In the genomic region with DNA sequence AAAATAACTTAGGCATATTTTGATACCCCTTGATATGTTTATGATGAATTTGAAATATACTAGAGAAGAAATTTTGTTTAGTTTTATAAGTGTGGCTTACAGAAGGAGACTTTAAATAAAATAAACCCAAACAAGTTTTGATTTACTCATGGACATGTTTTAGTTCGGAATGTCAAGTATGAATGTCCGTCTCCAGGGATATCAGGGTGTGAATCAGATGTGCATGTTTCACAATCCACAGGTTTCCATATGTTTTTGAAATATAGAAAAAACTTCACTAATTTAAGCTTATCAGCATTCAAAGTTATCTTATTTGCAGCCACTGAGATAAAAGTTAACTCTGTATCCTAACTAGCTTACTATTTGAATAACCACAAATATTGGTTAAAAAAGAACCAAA, we compare ENCODE assay signal across 18 cellular contexts. TPM values are rescaled to one million over a fixed set of nuclear protein-coding genes. Genes with fewer than 3 reads are reported as not detected.
A peak's percentile ranks its signal among the peaks of the same experiment; 100 is the strongest.
DNase-seq lines count a peak whose midpoint lies in the region; ATAC-seq, FAIRE-seq and TF ChIP-seq lines count a peak whose summit lies in the region.
"Had no signal": no experiment of that assay in that cellular context is flagged by ENCODE, and none has a peak within 500 bp of the region (broad histone marks: within the 10 kb centered on the region; RNA-seq: fewer than 3 reads in every experiment).

No MANE protein-coding gene starts in this region.

- H3K27me3 ChIP-seq in IMR-90 (ENCODE audit: control insufficient read depth, insufficient read depth, low read length) (no peaks in the 10 kb centered on the region), osteoblast (ENCODE audit: insufficient read depth, low read length) (no peaks in the 10 kb centered on the region)
- H3K27me3 ChIP-seq: Peyer's patch had no signal

- peaks cover 0 to 5% (median 2%) of the 10 kb centered on the region in 5 donors for H3K27me3 Mint-ChIP-seq in naive thymus-derived CD8-positive, alpha-beta T cell
- H3K27me3 Mint-ChIP-seq: IgD-negative memory B cell had no signal

- TF ChIP-seq RAD21 in A549 (conservative IDR thresholded peaks at IDR 0.05 in 1 of 2, IDR thresholded peaks at IDR 0.05 in 1 of 2) (no peak), IMR-90 (IDR thresholded peaks at IDR 0.05; ENCODE audit: low read length) (no peak)

- no peaks in the 10 kb centered on the region for H3K36me3 ChIP-seq in IMR-90 (ENCODE audit: control insufficient read depth, insufficient read depth, low read length)
- no peaks in the 10 kb centered on the region for H3K36me3 ChIP-seq in osteoblast (ENCODE audit: insufficient read depth, low read length)
- H3K36me3 ChIP-seq: HAP-1, Peyer's patch had no signal

- H3K9ac ChIP-seq in IMR-90 (ENCODE audit: low read depth, low read length), result no peak overlapping the region

- no peak for TF ChIP-seq EP300 in A549 (IDR thresholded peaks at IDR 0.05)

- H2AK5ac ChIP-seq in IMR-90 (ENCODE audit: low read depth, low read length), result no peak overlapping the region

- H3K56ac ChIP-seq in IMR-90 (ENCODE audit: extremely low read depth, insufficient read depth, low read length), result no peak overlapping the region

- no peak overlapping the region for H2BK15ac ChIP-seq in IMR-90 (ENCODE audit: low read depth, low read length)

- H2AFZ ChIP-seq in IMR-90 (replicated peaks; ENCODE audit: low read length, poor library complexity), result no peak overlapping the region
- no peak overlapping the region for H2AFZ ChIP-seq in osteoblast (ENCODE audit: low read length)

- no peak overlapping the region for H3K27ac ChIP-seq in A549
- H3K27ac ChIP-seq in IMR-90 (ENCODE audit: insufficient read depth, low read length), result no peak overlapping the region
- H3K27ac ChIP-seq in osteoblast (ENCODE audit: low read depth, low read length), result no peak overlapping the region
- H3K27ac ChIP-seq in coronary artery, result no peak overlapping the region
- H3K27ac ChIP-seq: Peyer's patch had no signal

- CTCF ChIA-PET in A549 (lab: Yijun Ruan, JAX), result no interaction called here
- CTCF ChIA-PET in IMR-90 (lab: Yijun Ruan, JAX), result no interaction called here

- no peak overlapping the region for H2BK20ac ChIP-seq in IMR-90 (ENCODE audit: low read depth, low read length)

- no peak overlapping the region for H3K18ac ChIP-seq in IMR-90 (ENCODE audit: low read depth, low read length)

- TF ChIP-seq POLR2A in A549 (IDR thresholded peaks at IDR 0.05; ENCODE audit: low read length) (no peak), IMR-90 (IDR thresholded peaks at IDR 0.05; ENCODE audit: low read depth, low read length) (no peak)

- H3K4me1 ChIP-seq in A549, result no peaks in the 10 kb centered on the region
- H3K4me1 ChIP-seq in IMR-90 (ENCODE audit: control insufficient read depth, insufficient read depth, low read length), result no peaks in the 10 kb centered on the region; the same call in 1 of the 2 replicates
- H3K4me1 ChIP-seq in osteoblast (ENCODE audit: insufficient read depth, low read length), result peaks cover 10% of the 10 kb centered on the region
- H3K4me1 ChIP-seq: Peyer's patch had no signal

- no peaks in the 10 kb centered on the region for H3K79me2 ChIP-seq in osteoblast (ENCODE audit: insufficient read depth, low read length)

- no peak overlapping the region for H3K4me3 ChIP-seq in A549
- H3K4me3 ChIP-seq in IMR-90 (ENCODE audit: insufficient read depth, low read depth, low read length), result no peak overlapping the region
- no peak overlapping the region for H3K4me3 ChIP-seq in epithelial cell of esophagus (ENCODE audit: low read length)
- H3K4me3 ChIP-seq in osteoblast (ENCODE audit: insufficient read depth, low read length), result no peak overlapping the region
- H3K4me3 ChIP-seq in coronary artery, result no peak overlapping the region
- H3K4me3 ChIP-seq: HAP-1, Peyer's patch had no signal

- H3K27ac Mint-ChIP-seq in naive thymus-derived CD8-positive, alpha-beta T cell, result no peak overlapping the region
- H3K27ac Mint-ChIP-seq: IgD-negative memory B cell had no signal

- H3K4me2 ChIP-seq in A549, result no peak overlapping the region
- H3K4me2 ChIP-seq in IMR-90 (ENCODE audit: low read depth, low read length), result no peak overlapping the region
- no peak overlapping the region for H3K4me2 ChIP-seq in osteoblast (ENCODE audit: insufficient read depth, low read length)

- dilution Hi-C loops in IMR-90 (cut with HindIII; ENCODE audit: low sequenced_read_pairs, unreplicated experiment), result no loop called here

- H3K14ac ChIP-seq in IMR-90 (replicated peaks; ENCODE audit: low read depth, low read length), result no peak overlapping the region

- no peaks in the 10 kb centered on the region for H4K20me1 ChIP-seq in IMR-90 (ENCODE audit: insufficient read depth, low read length)
- H4K20me1 ChIP-seq in osteoblast (ENCODE audit: insufficient read depth, low read length), result no peaks in the 10 kb centered on the region

- no peak overlapping the region for H2BK120ac ChIP-seq in IMR-90 (ENCODE audit: low read depth, low read length)

- H4K5ac ChIP-seq in IMR-90 (ENCODE audit: low read depth, low read length), result no peak overlapping the region

- ATAC-seq in A549 (no peak), IMR-90 (ENCODE audit: low read depth) (peak; percentile 48)
- no peak for ATAC-seq in naive thymus-derived CD8-positive, alpha-beta T cell

- POLR2A ChIA-PET in A549 (lab: Yijun Ruan, JAX), result no interaction called here
- POLR2A ChIA-PET in IMR-90 (lab: Charles Lee; ENCODE audit: unreplicated experiment), result no interaction called here
- POLR2A ChIA-PET in naive thymus-derived CD8-positive, alpha-beta T cell (lab: Charles Lee), result no interaction called here

- DNase-seq in A549 (ENCODE audit: low read depth in 1 of 2, low spot score in 1 of 2) (no peak), IMR-90 (peak; percentile 28), epithelial cell of esophagus (ENCODE audit: low read depth) (peak; percentile 40), osteoblast (ENCODE audit: insufficient read length, low spot score, missing footprints) (peak; percentile 18), coronary artery (ENCODE audit: low spot score) (no peak), NCI-H2029 (lab: John Stamatoyannopoulos, UW) (no peak), C1 segment of cervical spinal cord (lab: John Stamatoyannopoulos, UW) (no peak)
- DNase-seq in naive thymus-derived CD8-positive, alpha-beta T cell, result no peak
- DNase-seq: 8988T, GDM1, NCI-H1417, NCI-H2029 treated with DMSO at 0.1 percent for 48 hours, NCI-H524, Peyer's patch, SHP77 treated with DMSO at 0.1 percent for 48 hours had no signal

- H3K79me1 ChIP-seq in IMR-90 (ENCODE audit: low read depth in 1 of 2, low read length in 2 of 2), result peaks cover 9% of the 10 kb centered on the region in 2 experiments

- H4K8ac ChIP-seq in IMR-90 (ENCODE audit: low read depth in 2 of 2, low read length in 2 of 2), result no peak overlapping the region

- H3K36me3 Mint-ChIP-seq in naive thymus-derived CD8-positive, alpha-beta T cell, result no peaks in the 10 kb centered on the region
- H3K36me3 Mint-ChIP-seq: IgD-negative memory B cell had no signal

- H2BK5ac ChIP-seq in IMR-90 (ENCODE audit: low read depth, low read length, poor library complexity, severe bottlenecking), result no peak overlapping the region

- in situ Hi-C loops in IMR-90 (cut with MboI; ENCODE audit: low sequenced_read_pairs), result no loop called here

- no peak overlapping the region for H3K4me3 Mint-ChIP-seq in naive thymus-derived CD8-positive, alpha-beta T cell
- H3K4me3 Mint-ChIP-seq: CD14-positive monocyte, IgD-negative memory B cell had no signal

- 51% methylated on average over 2 of the region's 2 CpGs for WGBS in A549 (ENCODE audit: missing lambda C conversion rate)
- no CpG with 5 or more reads among the region's 2 CpGs for WGBS in IMR-90 (ENCODE audit: extremely low coverage in 2 of 2, insufficient read length in 1 of 2), 2 experiments

- no peak for TF ChIP-seq CTCF in A549 (IDR thresholded peaks at IDR 0.05)
- no peak for TF ChIP-seq CTCF in IMR-90 (conservative IDR thresholded peaks at IDR 0.05; ENCODE audit: low read depth, low read length)
- TF ChIP-seq CTCF in epithelial cell of esophagus (IDR thresholded peaks at IDR 0.05; ENCODE audit: insufficient read depth, low read depth, low read length, missing control alignments), result no peak
- TF ChIP-seq CTCF in osteoblast (IDR thresholded peaks at IDR 0.05; ENCODE audit: extremely low read depth, low read depth, low read length), result no peak
- TF ChIP-seq CTCF in coronary artery (IDR thresholded peaks at IDR 0.05), result no peak

- no peaks in the 10 kb centered on the region for H3K9me3 ChIP-seq in A549
- H3K9me3 ChIP-seq in IMR-90 (ENCODE audit: control insufficient read depth, insufficient read depth, low read length), result no peaks in the 10 kb centered on the region
- no peaks in the 10 kb centered on the region for H3K9me3 ChIP-seq in osteoblast (ENCODE audit: low read depth, low read length)
- H3K9me3 ChIP-seq: HAP-1, Peyer's patch had no signal

- intact Hi-C loops in IMR-90 (cut with micrococcal nuclease), result no loop called here

- no TSS peak for BruUV-seq in IMR-90 (replicated peaks; lab: Mats Ljungman, UMichigan)

- H3K4ac ChIP-seq in IMR-90 (ENCODE audit: low read depth, low read length), result no peak overlapping the region

- H3K4me1 Mint-ChIP-seq in naive thymus-derived CD8-positive, alpha-beta T cell, result no peaks in the 10 kb centered on the region
- H3K4me1 Mint-ChIP-seq: IgD-negative memory B cell had no signal

- FAIRE-seq in A549 (lab: Jason Lieb, UNC), result peak; percentile 18

- no peak overlapping the region for H4K91ac ChIP-seq in IMR-90 (ENCODE audit: insufficient read depth, low read depth, low read length)

- no peak overlapping the region for H3K23ac ChIP-seq in IMR-90 (ENCODE audit: low read depth, low read length)

- H3K9me3 Mint-ChIP-seq in naive thymus-derived CD8-positive, alpha-beta T cell, result no peaks in the 10 kb centered on the region
- H3K9me3 Mint-ChIP-seq: IgD-negative memory B cell had no signal

- no peak overlapping the region for H2AK9ac ChIP-seq in IMR-90 (replicated peaks; ENCODE audit: low read depth, low read length, poor library complexity)

- H3K9me1 ChIP-seq in IMR-90 (ENCODE audit: insufficient read depth, low read length), result no peaks in the 10 kb centered on the region

TF ChIP-seq in IMR-90, 13 proteins besides CTCF, POLR2A, EP300 and RAD21:
- TF ChIP-seq CEBPB (IDR thresholded peaks at IDR 0.05; ENCODE audit: low read depth, low read length) (peak; percentile 55), CHD1 (IDR thresholded peaks at IDR 0.05; ENCODE audit: low read depth, low read length) (no peak)

RNA-seq across cellular contexts. Expression of a gene that starts 51.5 kb away (rescaled TPM):
- 5.9 and 6.3 TPM in 2 replicates for polyA plus RNA-seq in A549 (2011; rRNA removed)
- polyA plus RNA-seq in A549 (2012; cell fraction: cytosol; rRNA removed), result 0.32 and 0.47 TPM in 2 replicates
- polyA plus RNA-seq in A549 (2012; cell fraction: nucleus; rRNA removed), result 0.25 and 0.56 TPM in 2 replicates
- 0.60 to 1.0 TPM (median 0.97 TPM) in 3 replicates for polyA plus RNA-seq in A549 (2017; fragmentation: RNase III; extraction: RNeasy Plus Mini Kit Qiagen cat#74134 plus additional on column Dnase treatment)
- polyA minus RNA-seq in A549 (2011; rRNA and poly(A)+ RNA removed), result 6.5 and 10.2 TPM in 2 replicates
- 16.1 and 17.5 TPM in 2 replicates for total RNA-seq in IMR-90 (2012; rRNA removed)
- 4.4 and 5.6 TPM in 2 replicates for polyA plus RNA-seq in IMR-90 (2012; rRNA removed)
- polyA plus RNA-seq in IMR-90 (2012; cell fraction: cytosol; rRNA removed), result 2.1 and 2.3 TPM in 2 replicates
- 1.3 and 5.0 TPM in 2 replicates for polyA plus RNA-seq in IMR-90 (2012; cell fraction: nucleus; rRNA removed; ENCODE audit: low replicate concordance)
- total RNA-seq in osteoblast, result 13.4 and 23.3 TPM in 2 replicates
- total RNA-seq in naive thymus-derived CD8-positive, alpha-beta T cell, result 1 to 10 TPM; 2.6 to 3.8 TPM
- polyA plus RNA-seq in naive thymus-derived CD8-positive, alpha-beta T cell, result 1 to 10 TPM; 1.4 to 3.0 (median 2.8) TPM

Comparison
In these comparisons a context has a peak if more than half of its experiments do, and no peak if none do; other contexts are left out.
1. DNase-seq: peak in IMR-90 (single experiment), epithelial cell of esophagus (single experiment) and osteoblast (single experiment); none in A549 (0 of 2), naive thymus-derived CD8-positive, alpha-beta T cell (0 of 10), coronary artery (single experiment), NCI-H2029 (single experiment) and C1 segment of cervical spinal cord (0 of 14).